3 cellular contexts compared by ENCODE assay signal in the genomic region with DNA sequence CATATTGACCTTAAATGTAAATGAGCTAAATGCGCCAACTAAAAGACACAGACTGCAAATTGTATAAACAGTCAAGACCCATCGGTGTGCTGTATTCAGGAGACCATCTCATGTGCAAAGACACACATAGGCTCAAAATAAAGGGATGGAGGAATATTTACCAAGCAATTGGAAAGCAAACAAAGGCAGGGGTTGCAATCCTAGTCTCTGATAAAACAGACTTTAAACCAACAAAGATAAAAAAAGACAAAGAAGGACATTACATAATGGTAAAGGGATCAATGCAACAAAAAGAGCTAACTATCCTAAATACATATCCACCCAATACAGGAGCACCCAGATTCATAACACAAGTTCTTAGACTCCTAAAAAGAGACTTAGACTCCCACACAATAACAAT. TPM values are rescaled to one million over a fixed set of nuclear protein-coding genes. Genes with fewer than 3 reads are reported as not detected.
"Had no signal": no experiment of that assay in that cellular context is flagged by ENCODE, and none has a peak within 500 bp of the region (broad histone marks: within the 10 kb centered on the region; RNA-seq: fewer than 3 reads in every experiment).

No MANE protein-coding gene starts in this region.

RNA-seq across cellular contexts. Expression of a gene that starts 14.3 kb away (rescaled TPM):
- total RNA-seq: LHCN-M2, MCF 10A, NCI-H460 had no signal
